In the genomic region with DNA sequence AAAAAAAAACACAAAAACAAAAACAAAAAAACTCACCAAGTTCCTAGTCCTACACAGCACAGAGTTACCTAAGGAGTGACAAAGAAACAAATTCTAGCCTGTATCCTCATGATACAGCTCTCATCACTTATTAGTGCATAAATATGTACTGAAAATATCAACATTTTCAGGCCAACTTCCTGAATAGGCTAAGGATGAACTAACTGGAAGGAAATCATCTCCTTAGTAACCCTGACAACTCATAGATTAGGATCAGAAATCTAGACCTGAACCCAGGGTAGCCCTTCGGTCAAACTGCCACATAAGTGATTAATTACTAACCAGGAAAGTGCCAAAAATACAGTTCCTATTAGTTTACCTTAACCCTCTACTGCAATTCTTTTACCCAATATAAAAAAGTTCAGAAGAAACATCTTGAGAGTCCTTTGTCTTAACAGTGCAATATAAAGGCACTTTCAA, we compare ENCODE assay signal across 9 cellular contexts. TPM values are rescaled to one million over a fixed set of nuclear protein-coding genes. Genes with fewer than 3 reads are reported as not detected.
DNase-seq lines count a peak whose midpoint lies in the region; ATAC-seq lines count a peak whose summit lies in the region.
"Had no signal": no experiment of that assay in that cellular context is flagged by ENCODE, and none has a peak within 500 bp of the region (broad histone marks: within the 10 kb centered on the region; RNA-seq: fewer than 3 reads in every experiment).

No MANE protein-coding gene starts in this region.

- H3K23ac ChIP-seq in mesenchymal stem cell (ENCODE audit: low read length in 2 of 2) = no peak overlapping the region

- H3K18ac ChIP-seq in mesenchymal stem cell (ENCODE audit: low read depth in 1 of 2, low read length in 2 of 2) = no peak overlapping the region

- peaks cover 7% of the 10 kb centered on the region for H3K79me1 ChIP-seq in mesenchymal stem cell (replicated peaks; ENCODE audit: low read length, poor library complexity, severe bottlenecking)

- H3K4me1 Mint-ChIP-seq in activated T-cell treated with anti-CD3 and anti-CD28 coated beads, Interleukin-2, amount 50 U/mL, for 24 hours (ENCODE audit: low read depth) = peaks cover 49% of the 10 kb centered on the region
- peaks cover 23 to 57% (median 55%) of the 10 kb centered on the region in 4 donors for H3K4me1 Mint-ChIP-seq in naive thymus-derived CD8-positive, alpha-beta T cell

- H3K9me3 ChIP-seq in mesenchymal stem cell (ENCODE audit: control insufficient read depth, low read length) = no peaks in the 10 kb centered on the region

- H3K4me2 ChIP-seq in mesenchymal stem cell (ENCODE audit: low read length, poor library complexity, severe bottlenecking) = no peak overlapping the region

- POLR2A ChIA-PET in naive thymus-derived CD8-positive, alpha-beta T cell (lab: Charles Lee) = no interaction called here

- no peaks in the 10 kb centered on the region for H3K9me3 Mint-ChIP-seq in activated T-cell treated with anti-CD3 and anti-CD28 coated beads, Interleukin-2, amount 50 U/mL, for 24 hours
- no peaks in the 10 kb centered on the region for H3K9me3 Mint-ChIP-seq in naive thymus-derived CD8-positive, alpha-beta T cell
- H3K9me3 Mint-ChIP-seq: T-helper 1 cell treated with Interleukin-12 subunit alpha and Interleukin-12 subunit beta and Interleukin-4 antibody, amounts not matched to agents 30 μg/mL and 1 μg/mL, for 36 hours had no signal

- no peak overlapping the region for H3K4ac ChIP-seq in mesenchymal stem cell (ENCODE audit: low read depth in 1 of 2, low read length in 2 of 2)

- H4K91ac ChIP-seq in mesenchymal stem cell (ENCODE audit: low read length) = no peak overlapping the region

- peak overlapping the region in 1 of 2 experiments; percentile 1 for H3K4me3 ChIP-seq in mesenchymal stem cell (ENCODE audit: insufficient read depth in 1 of 2, low read depth in 1 of 2, low read length in 2 of 2)
- no peak overlapping the region for H3K4me3 ChIP-seq in urinary bladder (ENCODE audit: low read depth, low read length)

- no peak for DNase-seq in activated T-cell treated with anti-CD3 and anti-CD28 coated beads, Interleukin-2, amount 50 U/mL, for 24 hours
- DNase-seq in activated T-cell treated with anti-CD3 and anti-CD28 coated beads for 4 hours = no peak
- DNase-seq in caudate nucleus (lab: John Stamatoyannopoulos, UW) = no peak
- DNase-seq in mesenchymal stem cell = no peak
- DNase-seq in activated CD4-positive, CD25-positive, alpha-beta regulatory T cell treated with anti-CD3 and anti-CD28 coated beads, Interleukin-2, amount 50 U/mL, for 72 hours = no peak
- DNase-seq in naive thymus-derived CD8-positive, alpha-beta T cell = no peak
- DNase-seq in SKM-1 (lab: John Stamatoyannopoulos, UW; ENCODE audit: unreplicated experiment) = no peak

- no peak overlapping the region for H2AFZ ChIP-seq in mesenchymal stem cell (ENCODE audit: low read depth, low read length)

- peaks cover 16% of the 10 kb centered on the region for H3K36me3 Mint-ChIP-seq in activated T-cell treated with anti-CD3 and anti-CD28 coated beads, Interleukin-2, amount 50 U/mL, for 24 hours (ENCODE audit: low read depth)
- peaks cover 0 to 4% (median 1%) of the 10 kb centered on the region in 3 donors for H3K36me3 Mint-ChIP-seq in naive thymus-derived CD8-positive, alpha-beta T cell

- no peak overlapping the region for H2BK120ac ChIP-seq in mesenchymal stem cell (ENCODE audit: low read depth, low read length)

- H3K4me1 ChIP-seq in mesenchymal stem cell (ENCODE audit: control insufficient read depth, insufficient read depth, low read depth, low read length) = peaks cover 11% of the 10 kb centered on the region
- no peaks in the 10 kb centered on the region for H3K4me1 ChIP-seq in urinary bladder (ENCODE audit: insufficient read depth)

- H4K8ac ChIP-seq in mesenchymal stem cell (ENCODE audit: low read length) = no peak overlapping the region

- no peak overlapping the region for H3K14ac ChIP-seq in mesenchymal stem cell (ENCODE audit: low read length in 2 of 2)

- H3K27me3 ChIP-seq in mesenchymal stem cell (ENCODE audit: control insufficient read depth in 1 of 2, insufficient read depth in 1 of 2, low read length in 2 of 2) = no peaks in the 10 kb centered on the region

- H2AK5ac ChIP-seq in mesenchymal stem cell (ENCODE audit: low read length, severe bottlenecking) = no peak overlapping the region

- H3K9ac ChIP-seq in mesenchymal stem cell (ENCODE audit: low read length) = peak overlapping the region; percentile 81

- H3K27ac ChIP-seq in caudate nucleus (ENCODE audit: low read depth, low read length) = peak overlapping the region; percentile 80
- no peak overlapping the region for H3K27ac ChIP-seq in mesenchymal stem cell (ENCODE audit: low read length, poor library complexity, severe bottlenecking)
- peak overlapping the region; percentile 70 for H3K27ac ChIP-seq in urinary bladder (ENCODE audit: low read depth)

- 4% methylated on average over 1 of the region's 1 CpG for whole genome bisulfite sequencing in mesenchymal stem cell
- 22% methylated on average over 1 of the region's 1 CpG for WGBS in urinary bladder

- no peak overlapping the region for H3K4me3 Mint-ChIP-seq in activated T-cell treated with anti-CD3 and anti-CD28 coated beads, Interleukin-2, amount 50 U/mL, for 24 hours
- peak overlapping the region in 1 of 10 donors; percentile 50 for H3K4me3 Mint-ChIP-seq in naive thymus-derived CD8-positive, alpha-beta T cell
- H3K4me3 Mint-ChIP-seq: T-helper 1 cell treated with Interleukin-12 subunit alpha and Interleukin-12 subunit beta and Interleukin-4 antibody, amounts not matched to agents 30 μg/mL and 1 μg/mL, for 36 hours had no signal

- no peaks in the 10 kb centered on the region for H3K27me3 Mint-ChIP-seq in activated T-cell treated with anti-CD3 and anti-CD28 coated beads, Interleukin-2, amount 50 U/mL, for 24 hours
- no peaks in the 10 kb centered on the region for H3K27me3 Mint-ChIP-seq in naive thymus-derived CD8-positive, alpha-beta T cell

- peak overlapping the region; percentile 74 for H3K27ac Mint-ChIP-seq in activated T-cell treated with anti-CD3 and anti-CD28 coated beads, Interleukin-2, amount 50 U/mL, for 24 hours
- H3K27ac Mint-ChIP-seq in naive thymus-derived CD8-positive, alpha-beta T cell = peak overlapping the region in 4 of 10 donors; percentile 6 to 82 (median 58)

- no peak overlapping the region for H2BK5ac ChIP-seq in mesenchymal stem cell (ENCODE audit: low read depth, low read length, poor library complexity, severe bottlenecking)

- H3K36me3 ChIP-seq in mesenchymal stem cell (ENCODE audit: control insufficient read depth in 1 of 2, insufficient read depth in 2 of 2, low read depth in 1 of 2, low read length in 2 of 2) (no peaks in the 10 kb centered on the region), urinary bladder (ENCODE audit: insufficient read depth) (no peaks in the 10 kb centered on the region)

- no peak for ATAC-seq in naive thymus-derived CD8-positive, alpha-beta T cell

- H2BK12ac ChIP-seq in mesenchymal stem cell (ENCODE audit: low read length in 2 of 2) = no peak overlapping the region

- no peak overlapping the region for H2BK15ac ChIP-seq in mesenchymal stem cell (ENCODE audit: low read depth, poor library complexity, severe bottlenecking)

RNA-seq across cellular contexts. Expression of a gene that starts 40.0 kb away (rescaled TPM):
- 11.5 TPM for polyA plus RNA-seq in mesenchymal stem cell (2013, experiment 1 of 2)
- 11.7 TPM for polyA plus RNA-seq in mesenchymal stem cell (2013, experiment 2 of 2)
- 22.9 TPM for total RNA-seq in urinary bladder
- polyA plus RNA-seq in urinary bladder = 21.9 TPM
- total RNA-seq in naive thymus-derived CD8-positive, alpha-beta T cell = 10 to 100 TPM; 36.8 to 38.8 TPM
- polyA plus RNA-seq in naive thymus-derived CD8-positive, alpha-beta T cell = 10 to 100 TPM in 1 of 3 donors, 1 to 10 TPM in 2; 6.1 to 16.3 (median 7.4) TPM
